19 cellular contexts compared by ENCODE assay signal in the genomic region with DNA sequence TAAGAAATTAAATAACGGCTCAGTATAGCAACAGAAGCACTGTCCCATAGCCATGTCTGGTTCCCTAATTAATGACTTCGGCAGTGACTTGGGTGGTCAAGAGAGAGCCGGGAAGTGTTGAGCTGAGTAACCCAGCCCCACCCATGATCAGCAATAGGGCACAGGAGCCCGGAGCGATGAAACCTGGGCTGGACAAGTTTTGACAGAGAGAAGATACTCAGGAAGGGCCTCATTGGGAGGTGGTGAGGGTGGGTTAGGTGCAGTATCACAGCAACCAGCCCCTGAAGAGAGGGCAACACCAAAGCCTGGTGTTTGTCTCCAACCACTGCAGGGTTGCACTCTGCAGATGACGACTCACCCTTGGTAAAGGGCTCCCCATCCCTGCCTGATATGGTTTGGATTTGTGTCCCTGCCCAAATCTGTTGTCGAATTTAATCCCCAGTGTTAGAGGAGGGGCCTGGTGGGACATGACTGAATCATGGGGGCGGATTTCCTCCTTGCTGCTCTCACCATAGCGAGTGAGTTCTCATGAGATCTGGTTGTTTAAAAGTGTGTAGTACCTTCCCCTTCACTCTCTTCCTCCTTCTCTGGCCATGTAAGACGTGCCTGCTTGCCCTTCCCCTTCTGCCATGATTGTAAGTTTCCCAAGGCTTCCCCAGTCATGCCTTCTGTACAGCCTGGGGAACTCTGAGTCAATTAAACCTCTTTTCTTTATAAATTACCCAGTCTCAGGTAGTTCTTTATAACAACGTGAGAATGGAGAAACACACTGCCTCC.
"Had no signal": no experiment of that assay in that cellular context is flagged by ENCODE, and none has a peak within 500 bp of the region (broad histone marks: within the 10 kb centered on the region; RNA-seq: fewer than 3 reads in every experiment).

No MANE protein-coding gene starts in this region.

- H3K9me3 ChIP-seq: prostate gland, thyroid gland had no signal

- H3K4me3 ChIP-seq: ascending aorta, coronary artery, heart left ventricle, left lung, prostate gland, right atrium auricular region, spleen, thyroid gland had no signal

- H3K27ac ChIP-seq: ascending aorta, coronary artery, left lung, prostate gland, right atrium auricular region, thyroid gland had no signal

- H3K27ac Mint-ChIP-seq: activated CD8-positive, alpha-beta T cell treated with anti-CD3 and anti-CD28 coated beads, Interleukin-2, amount 10 ng/mL, durations not matched to agents 7 days and 5 days; activated naive CD4-positive, alpha-beta T cell treated with anti-CD3 and anti-CD28 coated beads, Interleukin-2, amount 50 U/mL, for 24 hours; mesothelial cell of epicardium; naive thymus-derived CD8-positive, alpha-beta T cell had no signal

- H3K36me3 ChIP-seq: ascending aorta, heart left ventricle, left lung, prostate gland, right atrium auricular region, spleen, thyroid gland had no signal

- H3K4me3 Mint-ChIP-seq: activated CD8-positive, alpha-beta T cell treated with anti-CD3 and anti-CD28 coated beads, Interleukin-2, amount 10 ng/mL, durations not matched to agents 7 days and 5 days; activated naive CD4-positive, alpha-beta T cell treated with anti-CD3 and anti-CD28 coated beads, Interleukin-2, amount 50 U/mL, for 24 hours; mesothelial cell of epicardium; naive thymus-derived CD8-positive, alpha-beta T cell had no signal

- H3K27me3 Mint-ChIP-seq: activated naive CD4-positive, alpha-beta T cell treated with anti-CD3 and anti-CD28 coated beads, Interleukin-2, amount 50 U/mL, for 24 hours; naive thymus-derived CD8-positive, alpha-beta T cell had no signal

- H3K27me3 ChIP-seq: ascending aorta, heart left ventricle, left lung, right atrium auricular region, spleen, thyroid gland had no signal

- DNase-seq: activated CD4-positive, alpha-beta T cell treated with anti-CD3 and anti-CD28 coated beads for 1 hour; activated CD4-positive, alpha-beta T cell treated with anti-CD3 and anti-CD28 coated beads, Interleukin-2, amount 50 U/mL, for 1 hour; activated CD8-positive, alpha-beta T cell treated with anti-CD3 and anti-CD28 coated beads, Interleukin-2, amount 10 ng/mL, durations not matched to agents 7 days and 5 days; activated gamma-delta T cell treated with Interleukin-2 at 50 U/mL for 16 hours; heart left ventricle; kidney; left lung; naive thymus-derived CD8-positive, alpha-beta T cell; stimulated activated CD4-positive, alpha-beta T cell treated with anti-CD3 and anti-CD28 coated beads, Interleukin-4, amount 100 ng/mL, for 1 hour; stimulated activated naive CD8-positive, alpha-beta T cell treated with anti-CD3 and anti-CD28 coated beads, Interleukin-15, Interleukin-2, amounts not matched to agents 100 U/mL and 50 U/mL, for 24 hours; T-helper 1 cell; thyroid gland had no signal
